In the genomic region with DNA sequence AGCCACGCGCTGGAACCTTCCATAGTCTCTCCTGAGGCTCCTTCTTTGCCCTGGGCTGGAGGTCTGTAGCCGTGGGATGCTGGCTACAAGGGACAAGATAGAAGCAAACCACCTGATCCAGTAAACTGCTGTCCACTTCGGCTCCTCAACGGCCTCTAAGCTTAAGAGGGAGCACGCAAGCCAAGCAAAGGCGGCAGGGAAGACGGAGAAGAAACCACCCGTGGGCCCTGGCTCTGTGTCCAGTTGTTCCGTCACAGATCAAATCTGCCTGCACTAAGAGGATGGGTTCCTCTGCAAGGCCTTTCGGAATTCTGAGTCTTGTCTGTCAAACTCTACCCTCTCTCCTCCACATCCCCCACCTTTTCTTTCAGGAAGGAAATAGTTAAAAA, we compare ENCODE assay signal across 11 cellular contexts. TPM values are rescaled to one million over a fixed set of nuclear protein-coding genes. Genes with fewer than 3 reads are reported as not detected.
DNase-seq lines count a peak whose midpoint lies in the region; ATAC-seq and TF ChIP-seq lines count a peak whose summit lies in the region.
"Had no signal": no experiment of that assay in that cellular context is flagged by ENCODE, and none has a peak within 500 bp of the region (broad histone marks: within the 10 kb centered on the region; RNA-seq: fewer than 3 reads in every experiment).

No MANE protein-coding gene starts in this region.

- BruUV-seq in A673 (replicated peaks; lab: Mats Ljungman, UMichigan), result TSS peak; percentile 66

- no peak overlapping the region for H3K4me3 Mint-ChIP-seq in T-helper 17 cell
- H3K4me3 Mint-ChIP-seq: activated CD4-positive, alpha-beta T cell treated with anti-CD3 and anti-CD28 coated beads, Interleukin-2, amount 10 ng/mL, durations not matched to agents 24 days and 14 days had no signal

- no peaks in the 10 kb centered on the region for H3K4me1 Mint-ChIP-seq in T-helper 17 cell
- H3K4me1 Mint-ChIP-seq: activated CD4-positive, alpha-beta T cell treated with anti-CD3 and anti-CD28 coated beads, Interleukin-2, amount 10 ng/mL, durations not matched to agents 24 days and 14 days had no signal

- H3K79me2 ChIP-seq in trophoblast cell (ENCODE audit: control insufficient read depth, insufficient read depth, low read length, poor library complexity), result no peaks in the 10 kb centered on the region
- no peaks in the 10 kb centered on the region for H3K79me2 ChIP-seq in Karpas-422 (ENCODE audit: low read length)

- H3K27me3 ChIP-seq in A673 (replicated peaks; ENCODE audit: insufficient read depth, low read depth, low read length, poor library complexity) (no peaks in the 10 kb centered on the region), WERI-Rb-1 (ENCODE audit: insufficient read depth, low read depth, severe bottlenecking) (peaks cover 15% of the 10 kb centered on the region), heart right ventricle (peaks cover 0 to 43% (median 5%) of the 10 kb centered on the region in 7 donors), trophoblast cell (ENCODE audit: insufficient read depth, low read length) (no peaks in the 10 kb centered on the region), Karpas-422 (ENCODE audit: low read length) (no peaks in the 10 kb centered on the region)

- H3K27ac ChIP-seq in A673 (ENCODE audit: low read depth, low read length, poor library complexity, severe bottlenecking), result peak overlapping the region; percentile 83
- no peak overlapping the region for H3K27ac ChIP-seq in WERI-Rb-1
- H3K27ac ChIP-seq in heart right ventricle, result peak overlapping the region; percentile 72 to 92 (median 82)
- no peak overlapping the region for H3K27ac ChIP-seq in trophoblast cell (ENCODE audit: low read depth, low read length)
- H3K27ac ChIP-seq in Karpas-422 (ENCODE audit: low read length), result no peak overlapping the region

- H2AFZ ChIP-seq in trophoblast cell (ENCODE audit: insufficient read depth, low read length, poor library complexity) (peak overlapping the region; percentile 18), Karpas-422 (ENCODE audit: low read length) (no peak overlapping the region)

- H4K91ac ChIP-seq in trophoblast cell (ENCODE audit: low read depth, low read length), result no peak overlapping the region

- no peak overlapping the region for H4K12ac ChIP-seq in trophoblast cell (ENCODE audit: low read depth, low read length)

- no peak overlapping the region for H2BK5ac ChIP-seq in trophoblast cell (ENCODE audit: low read depth, low read length, poor library complexity)

- no peak overlapping the region for H3K9ac ChIP-seq in trophoblast cell (ENCODE audit: low read length)
- H3K9ac ChIP-seq in Karpas-422 (ENCODE audit: low read length), result no peak overlapping the region

- H3K27ac Mint-ChIP-seq in T-helper 17 cell, result no peak overlapping the region
- H3K27ac Mint-ChIP-seq: activated CD4-positive, alpha-beta T cell treated with anti-CD3 and anti-CD28 coated beads, Interleukin-2, amount 10 ng/mL, durations not matched to agents 24 days and 14 days had no signal

- H3K36me3 ChIP-seq in A673 (ENCODE audit: insufficient read depth, low read length, poor library complexity, severe bottlenecking) (no peaks in the 10 kb centered on the region), WERI-Rb-1 (no peaks in the 10 kb centered on the region), heart right ventricle (no peaks in the 10 kb centered on the region), trophoblast cell (ENCODE audit: control insufficient read depth in 1 of 2, insufficient read depth in 2 of 2, low read length in 2 of 2) (no peaks in the 10 kb centered on the region), Karpas-422 (ENCODE audit: insufficient read depth, low read length) (no peaks in the 10 kb centered on the region)

- peaks cover 36% of the 10 kb centered on the region for H3K27me3 Mint-ChIP-seq in T-helper 17 cell

- H2BK120ac ChIP-seq in trophoblast cell (ENCODE audit: insufficient read depth, low read length, poor library complexity), result no peak overlapping the region

- CTCF ChIA-PET in A673 (lab: Charles Lee), result interaction anchor here (0.8 kb wide), 1 partner anchor 38 kb away, joined by 3 read pairs; no protein-coding TSS in a partner anchor

- DNase-seq in A673 (ENCODE audit: low spot score) (no peak), WERI-Rb-1 (no peak), heart right ventricle (peak in 1 of 2 donors; percentile 29), trophoblast cell (no peak), Karpas-422 (no peak), T-helper 17 cell (no peak), amniotic stem cell (lab: John Stamatoyannopoulos, UW) (no peak)
- DNase-seq: activated CD4-positive, alpha-beta T cell treated with anti-CD3 and anti-CD28 coated beads, Interleukin-2, amount 10 ng/mL, durations not matched to agents 24 days and 14 days; hippocampal formation; NCI-H1092 had no signal

- no peak overlapping the region for H2BK12ac ChIP-seq in trophoblast cell (ENCODE audit: low read length)

- H3K4me1 ChIP-seq in A673 (ENCODE audit: insufficient read depth, low read length, poor library complexity, severe bottlenecking) (peaks cover 6% of the 10 kb centered on the region), heart right ventricle (peaks cover 0 to 36% (median 6%) of the 10 kb centered on the region in 9 donors), trophoblast cell (ENCODE audit: control insufficient read depth in 1 of 2, insufficient read depth in 2 of 2, low read length in 2 of 2) (no peaks in the 10 kb centered on the region), Karpas-422 (ENCODE audit: low read length) (no peaks in the 10 kb centered on the region)

- 41 to 47% methylated on average over 11 of the region's 11 CpGs for WGBS in heart right ventricle, 2 donors
- whole genome bisulfite sequencing in trophoblast cell (ENCODE audit: extremely low coverage, insufficient coverage, insufficient read length), result no CpG with 5 or more reads among the region's 11 CpGs

- H3K18ac ChIP-seq in trophoblast cell (ENCODE audit: low read length), result no peak overlapping the region

- ATAC-seq in heart right ventricle (peak in 7 of 8 donors; percentile 11 to 43 (median 25)), HG03521 (IDR thresholded peaks at IDR 0.05; ENCODE audit: unreplicated experiment) (no peak), T-helper 17 cell (no peak)

- H3K79me1 ChIP-seq in trophoblast cell (ENCODE audit: low read length), result no peaks in the 10 kb centered on the region

- no peak for TF ChIP-seq CTCF in A673 (conservative IDR thresholded peaks at IDR 0.05; ENCODE audit: low read depth, low read length)
- TF ChIP-seq CTCF in WERI-Rb-1 (IDR thresholded peaks at IDR 0.05; ENCODE audit: low read depth, low read length), result no peak
- TF ChIP-seq CTCF in heart right ventricle (IDR thresholded peaks at IDR 0.05), result no peak

- intact Hi-C loops in A673 (cut with micrococcal nuclease; ENCODE audit: unreplicated experiment) (no loop called here), heart right ventricle (cut with DNase I) (loop anchor here in 3 of 10 donors (5.0 to 10.0 kb wide), 4 partner anchors 37 to 326 kb away; no protein-coding TSS in a partner anchor)

- no peak overlapping the region for H3K23ac ChIP-seq in trophoblast cell (ENCODE audit: low read length)

- H3K14ac ChIP-seq in trophoblast cell (ENCODE audit: low read length), result no peak overlapping the region

- H4K20me1 ChIP-seq in Karpas-422 (ENCODE audit: insufficient read depth, low read depth, low read length), result no peaks in the 10 kb centered on the region

- H3K4me2 ChIP-seq in trophoblast cell (ENCODE audit: low read length) (peak overlapping the region; percentile 88), Karpas-422 (ENCODE audit: low read depth, low read length, poor library complexity, severe bottlenecking) (no peak overlapping the region)

- H3K9me3 ChIP-seq in A673 (ENCODE audit: low read depth, low read length, poor library complexity, severe bottlenecking) (no peaks in the 10 kb centered on the region), WERI-Rb-1 (ENCODE audit: severe bottlenecking) (no peaks in the 10 kb centered on the region), heart right ventricle (peaks cover 0 to 4% (median 0%) of the 10 kb centered on the region in 11 donors), trophoblast cell (ENCODE audit: insufficient read depth, low read depth, low read length) (no peaks in the 10 kb centered on the region), Karpas-422 (ENCODE audit: low read length) (no peaks in the 10 kb centered on the region), T-helper 17 cell (ENCODE audit: control insufficient read depth, low read length, poor library complexity, severe bottlenecking) (no peaks in the 10 kb centered on the region)

- H4K8ac ChIP-seq in trophoblast cell (ENCODE audit: low read depth, low read length), result no peak overlapping the region

- H3K36me3 Mint-ChIP-seq in T-helper 17 cell (ENCODE audit: low read depth), result no peaks in the 10 kb centered on the region

- POLR2A ChIA-PET in A673 (lab: Charles Lee; ENCODE audit: low non-redundant PET), result interaction anchor here (0.5 to 0.6 kb wide), 3 partner anchors 32 to 137 kb away, joined by 3 to 5 read pairs (median 4); no protein-coding TSS in a partner anchor

- H3K4me3 ChIP-seq in A673 (ENCODE audit: low read depth, low read length, poor library complexity, severe bottlenecking) (peak overlapping the region; percentile 67), WERI-Rb-1 (ENCODE audit: low read depth, low read length) (peak overlapping the region; percentile 67), heart right ventricle (peak overlapping the region in 9 of 10 donors; percentile 48 to 74 (median 67)), trophoblast cell (ENCODE audit: low read depth, low read length) (no peak overlapping the region), Karpas-422 (ENCODE audit: low read length) (no peak overlapping the region)

- H3K4ac ChIP-seq in trophoblast cell (ENCODE audit: low read depth, low read length), result no peak overlapping the region

- H3K9me2 ChIP-seq in Karpas-422 (replicated peaks; ENCODE audit: insufficient read depth, low read length), result no peaks in the 10 kb centered on the region

- H2AK5ac ChIP-seq in trophoblast cell (ENCODE audit: low read length), result no peak overlapping the region

RNA-seq across cellular contexts. Expression of a gene that starts 0.4 kb away (rescaled TPM):
- total RNA-seq in A673 (2021) (16.1 and 23.9 TPM in 2 replicates), heart right ventricle (10 to 100 TPM in 7 of 10 donors, 1 to 10 TPM in 3; 5.0 to 27.4 (median 11.7) TPM), T-helper 17 cell (not detected)
- 1 to 10 TPM; 4.4 to 6.0 TPM for polyA plus RNA-seq in heart right ventricle
- 2.8 and 3.3 TPM in 2 replicates for polyA plus RNA-seq in trophoblast cell (2013)
- not detected in 2 replicates for total RNA-seq in Karpas-422 (2014; rRNA removed; shearing (Covaris generic); ENCODE audit: low replicate concordance)
- total RNA-seq: activated CD4-positive, alpha-beta T cell treated with anti-CD3 and anti-CD28 coated beads, Interleukin-2, amount 10 ng/mL, durations not matched to agents 24 days and 14 days had no signal

Comparison
In these comparisons a context has a peak if more than half of its experiments do, and no peak if none do; other contexts are left out.
1. H3K27ac ChIP-seq: peak in A673 (single experiment) and heart right ventricle (10 of 10); none in WERI-Rb-1 (single experiment), trophoblast cell (single experiment) and Karpas-422 (single experiment).
2. H3K4me3 ChIP-seq: peak in A673 (single experiment), WERI-Rb-1 (single experiment) and heart right ventricle (9 of 10); none in trophoblast cell (single experiment) and Karpas-422 (single experiment).
3. ATAC-seq: peak in heart right ventricle (7 of 8); none in HG03521 (single experiment) and T-helper 17 cell (single experiment).